In the genomic region with DNA sequence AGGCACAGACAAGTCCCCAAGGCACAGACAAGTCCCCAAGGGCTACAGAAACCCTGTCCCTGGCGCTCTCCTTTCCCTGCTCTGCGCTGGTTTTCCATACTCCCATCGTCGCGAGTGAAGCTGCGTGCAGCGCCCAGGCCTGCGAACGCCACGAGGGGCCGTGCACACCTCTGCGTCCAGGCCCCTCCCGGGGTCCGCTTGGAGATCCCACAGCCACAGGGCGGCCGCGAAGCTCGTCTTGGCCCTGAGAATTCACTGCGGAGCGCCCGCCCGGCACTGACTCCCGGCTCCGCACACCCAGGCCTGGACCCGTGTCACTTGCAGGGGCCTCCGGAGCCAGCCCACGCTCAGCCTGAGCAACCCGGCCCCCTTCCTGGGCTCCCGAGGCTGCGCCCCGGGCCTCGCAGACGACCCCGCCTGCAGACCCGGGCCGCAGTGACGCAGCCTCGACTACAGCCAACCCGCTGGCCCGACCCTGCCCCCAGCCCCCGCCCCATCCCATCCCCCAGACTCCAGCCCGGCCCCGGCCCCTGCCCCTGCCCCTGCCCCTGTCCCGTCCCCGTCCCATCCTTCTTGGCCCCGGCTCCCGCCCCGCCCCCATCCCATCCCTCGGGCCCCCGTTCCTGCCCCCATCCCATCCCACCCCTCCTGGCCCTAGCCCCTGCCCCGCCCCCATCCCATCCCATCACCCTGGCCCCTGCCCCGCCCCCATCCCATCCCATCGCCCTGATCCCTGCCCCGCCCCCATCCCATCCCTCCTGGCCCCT, we compare ENCODE assay signal across 8 cellular contexts. TPM values are rescaled to one million over a fixed set of nuclear protein-coding genes. Genes with fewer than 3 reads are reported as not detected.
A peak's percentile ranks its signal among the peaks of the same experiment; 100 is the strongest.
DNase-seq lines count a peak whose midpoint lies in the region; ATAC-seq, FAIRE-seq and TF ChIP-seq lines count a peak whose summit lies in the region.

No MANE protein-coding gene starts in this region.

- intact Hi-C loops in esophagus squamous epithelium (cut with DNase I) (loop anchor here (10.0 kb wide), 1 partner anchor 142 kb away; no protein-coding TSS in a partner anchor), pancreas (cut with DNase I) (no loop called here)

- peaks cover 14% of the 10 kb centered on the region for H3K4me1 ChIP-seq in DND-41 (ENCODE audit: insufficient read depth, low read length)
- peaks cover 12 to 39% (median 18%) of the 10 kb centered on the region in 3 donors for H3K4me1 ChIP-seq in esophagus squamous epithelium
- peaks cover 0 to 11% (median 4%) of the 10 kb centered on the region in 3 donors for H3K4me1 ChIP-seq in pancreas

- H2AFZ ChIP-seq in DND-41 (ENCODE audit: low read depth, low read length): no peak overlapping the region

- no peaks in the 10 kb centered on the region for H3K27me3 ChIP-seq in DND-41 (ENCODE audit: insufficient read depth, low read length, poor library complexity)
- H3K27me3 ChIP-seq in esophagus squamous epithelium: no peaks in the 10 kb centered on the region
- no peaks in the 10 kb centered on the region for H3K27me3 ChIP-seq in pancreas

- peaks cover 33% of the 10 kb centered on the region for H3K36me3 ChIP-seq in DND-41 (ENCODE audit: insufficient read depth, low read length)
- peaks cover 14 to 41% (median 28%) of the 10 kb centered on the region in 3 donors for H3K36me3 ChIP-seq in esophagus squamous epithelium
- H3K36me3 ChIP-seq in pancreas: peaks cover 0 to 24% (median 13%) of the 10 kb centered on the region in 3 donors

- H3K9me3 ChIP-seq in DND-41 (ENCODE audit: insufficient read depth, low read length, severe bottlenecking) (no peaks in the 10 kb centered on the region), esophagus squamous epithelium (no peaks in the 10 kb centered on the region), pancreas (no peaks in the 10 kb centered on the region)

- no peak for FAIRE-seq in pancreas (lab: Jason Lieb, UNC)
- FAIRE-seq in HTR-8/SVneo (lab: Jason Lieb, UNC): no peak

- H3K27ac ChIP-seq in DND-41 (ENCODE audit: low read length) (no peak overlapping the region), esophagus squamous epithelium (peak overlapping the region in 2 of 4 donors; percentile 85 to 91), pancreas (no peak overlapping the region)

- peak overlapping the region; percentile 78 for H3K4me2 ChIP-seq in DND-41 (ENCODE audit: insufficient read depth, low read length)

- H4K20me1 ChIP-seq in DND-41 (ENCODE audit: insufficient read depth, low read length): peaks cover 5% of the 10 kb centered on the region; the same call in 1 of the 2 replicates

- DNase-seq in DND-41 (no peak), SK-N-DZ (ENCODE audit: low spot score) (peak; percentile 43), esophagus squamous epithelium (lab: John Stamatoyannopoulos, UW) (no peak), pancreas (peak in 2 of 6 donors; percentile 28 to 70), NCI-H1417 (lab: John Stamatoyannopoulos, UW) (no peak), HTR-8/SVneo (ENCODE audit: insufficient read length, low spot score) (no peak)

- H3K79me2 ChIP-seq in DND-41 (ENCODE audit: insufficient read depth, low read length): peaks cover 14% of the 10 kb centered on the region

- ATAC-seq in DND-41 (ENCODE audit: insufficient read depth, low read depth): no peak
- no peak for ATAC-seq in pancreas
- no peak for ATAC-seq in GM21381 (IDR thresholded peaks at IDR 0.05; ENCODE audit: unreplicated experiment)
- ATAC-seq in GM21526 (IDR thresholded peaks at IDR 0.05; ENCODE audit: low FRiP score, unreplicated experiment): no peak

- TF ChIP-seq CTCF in DND-41 (IDR thresholded peaks at IDR 0.05; ENCODE audit: borderline replicate concordance, extremely low read depth, low read length, poor library complexity, severe bottlenecking) (no peak), esophagus squamous epithelium (IDR thresholded peaks at IDR 0.05) (no peak), pancreas (IDR thresholded peaks at IDR 0.05) (no peak)

- H3K4me3 ChIP-seq in DND-41 (ENCODE audit: low read depth in 1 of 2, low read length in 2 of 2) (peak overlapping the region; percentile 93 to 95; a peak in 3 of 4 replicates), esophagus squamous epithelium (peak overlapping the region; percentile 55 to 95 (median 82)), pancreas (peak overlapping the region in 3 of 4 donors; percentile 53 to 69 (median 61))

- H3K9ac ChIP-seq in DND-41 (ENCODE audit: low read depth, low read length): peak overlapping the region; percentile 67; the same call in 1 of the 2 replicates

- WGBS in esophagus squamous epithelium, 2 donors: 19 to 34% methylated on average over 5 to 25 of the region's 54 CpGs
- WGBS in pancreas, 2 donors: 7 to 9% methylated on average over 40 to 54 of the region's 54 CpGs

- no peak for TF ChIP-seq POLR2A in esophagus squamous epithelium (IDR thresholded peaks at IDR 0.05)

RNA-seq across cellular contexts. Expression of gene POFUT2, which starts 0.8 kb away (rescaled TPM):
- polyA plus RNA-seq in SK-N-DZ (2014; cell fraction: cytosol; rRNA removed): 13.5 and 16.8 TPM in 2 replicates
- 68.2 and 72.8 TPM in 2 replicates for polyA plus RNA-seq in SK-N-DZ (2014; cell fraction: nucleus; rRNA removed)
- total RNA-seq in esophagus squamous epithelium: 10 to 100 TPM in 2 of 4 donors, 1 to 10 TPM in 2; 7.9 to 11.4 (median 9.4) TPM
- total RNA-seq in pancreas: 10 to 100 TPM; 10.1 to 22.5 (median 13.5) TPM
- polyA plus RNA-seq in pancreas: 10 to 100 TPM; 42.5 to 46.9 TPM
